ENCODE assay signal across 18 cellular contexts in genomic region chr12:119008691-119009221, GRCh38. TPM values are rescaled to one million over a fixed set of nuclear protein-coding genes. Genes with fewer than 3 reads are reported as not detected.
DNase-seq lines count a peak whose midpoint lies in the region; ATAC-seq and TF ChIP-seq lines count a peak whose summit lies in the region.
"Had no signal": no experiment of that assay in that cellular context is flagged by ENCODE, and none has a peak within 500 bp of the region (broad histone marks: within the 10 kb centered on the region; RNA-seq: fewer than 3 reads in every experiment).

No MANE protein-coding gene starts in this region.

- no peak overlapping the region for H2BK12ac ChIP-seq in H9 (ENCODE audit: insufficient read length, low read depth, low read length)

- H2BK5ac ChIP-seq in H9 (ENCODE audit: insufficient read length, low read length), result no peak overlapping the region

- WGBS in H9 (ENCODE audit: extremely low coverage, insufficient read length, low lambda C conversion rate), result no CpG with 5 or more reads among the region's 20 CpGs

- no TSS peak for BruUV-seq in OCI-LY7 (replicated peaks; lab: Mats Ljungman, UMichigan)

- peak overlapping the region; percentile 45; the same call in 1 of the 2 replicates for H3K14ac ChIP-seq in H9 (ENCODE audit: insufficient read depth, low read length)

- H3K23me2 ChIP-seq in H9 (ENCODE audit: insufficient read length, low read depth, low read length, poor library complexity, severe bottlenecking), result no peaks in the 10 kb centered on the region

- no peak overlapping the region for H3T11ph ChIP-seq in H9 (ENCODE audit: low read length)

- H3K79me2 ChIP-seq in H9 (ENCODE audit: insufficient read depth, low read length) (no peaks in the 10 kb centered on the region), OCI-LY7 (ENCODE audit: insufficient read depth, low read depth, low read length) (no peaks in the 10 kb centered on the region)

- H4K5ac ChIP-seq in H9 (ENCODE audit: insufficient read length, low read depth, low read length), result no peak overlapping the region

- H3K79me1 ChIP-seq in H9 (ENCODE audit: insufficient read depth, low read depth, low read length, poor library complexity, severe bottlenecking), result no peaks in the 10 kb centered on the region

- H3K56ac ChIP-seq in H9 (ENCODE audit: insufficient read length, low read depth, low read length), result no peak overlapping the region

- no peak overlapping the region for H2BK20ac ChIP-seq in H9 (ENCODE audit: low read depth, low read length, poor library complexity, severe bottlenecking)

- H3K4ac ChIP-seq in H9 (ENCODE audit: low read depth, low read length), result no peak overlapping the region

- POLR2A ChIA-PET in OCI-LY7 (lab: Charles Lee), result interaction anchor here (0.7 kb wide), 1 partner anchor 278 kb away, joined by 3 read pairs; no protein-coding TSS in a partner anchor

- H3K4me1 ChIP-seq in H9 (ENCODE audit: insufficient read depth, low read length) (peaks cover 3% of the 10 kb centered on the region; the same call in 1 of the 2 replicates), OCI-LY7 (ENCODE audit: insufficient read depth, low read length, poor library complexity, severe bottlenecking) (no peaks in the 10 kb centered on the region)

- ATAC-seq in omental fat pad (ENCODE audit: low FRiP score), result no peak
- ATAC-seq: GM12878; stimulated activated effector memory CD8-positive, alpha-beta T cell treated with anti-CD3 and anti-CD28 coated beads, Interleukin-12 subunit alpha, Interleukin-12 subunit beta, amount 100 ng/mL, for 72 hours had no signal

- H3K9me3 Mint-ChIP-seq in H9 (no peaks in the 10 kb centered on the region; a peak in 1 of 5 replicates), neural crest cell (no peaks in the 10 kb centered on the region)

- no peak overlapping the region for H3K9ac ChIP-seq in H9 (ENCODE audit: extremely low read depth, insufficient read length, low read length)

- H3K4me1 Mint-ChIP-seq in H9, result peaks cover 35 to 71% of the 10 kb centered on the region in 2 experiments
- H3K4me1 Mint-ChIP-seq in neural crest cell, result peaks cover 64% of the 10 kb centered on the region
- H3K4me1 Mint-ChIP-seq: B cell; stimulated activated effector memory CD8-positive, alpha-beta T cell treated with anti-CD3 and anti-CD28 coated beads, Interleukin-12 subunit alpha, Interleukin-12 subunit beta, amount 100 ng/mL, for 72 hours had no signal

- H3K27ac ChIP-seq in H9 (ENCODE audit: insufficient read length, low read depth, low read length) (no peak overlapping the region), OCI-LY7 (ENCODE audit: low read depth, low read length, poor library complexity, severe bottlenecking) (no peak overlapping the region)
- H3K27ac ChIP-seq: brain microvascular endothelial cell had no signal

- H3K9me2 ChIP-seq in OCI-LY7 (ENCODE audit: insufficient read depth, low read length), result no peaks in the 10 kb centered on the region

- no peak overlapping the region for H2AK5ac ChIP-seq in H9 (ENCODE audit: insufficient read length, low read length)

- no peak overlapping the region for H2BK15ac ChIP-seq in H9 (ENCODE audit: low read depth, low read length)

- H3K18ac ChIP-seq in H9 (ENCODE audit: insufficient read length, low read depth, low read length), result no peak overlapping the region

- H3K36me3 ChIP-seq in OCI-LY7 (ENCODE audit: insufficient read depth, low read length), result no peaks in the 10 kb centered on the region
- H3K36me3 ChIP-seq: brain microvascular endothelial cell had no signal

- intact Hi-C loops in OCI-LY7 (cut with micrococcal nuclease; ENCODE audit: unreplicated experiment), result no loop called here

- H3K27me3 ChIP-seq in H9 (ENCODE audit: insufficient read depth, low read length), result no peaks in the 10 kb centered on the region
- H3K27me3 ChIP-seq: brain microvascular endothelial cell had no signal

- no peak overlapping the region for H4K91ac ChIP-seq in H9 (ENCODE audit: insufficient read length, low read depth, low read length)

- H3K4me3 Mint-ChIP-seq in H9 (peak overlapping the region; percentile 32 to 76), neural crest cell (peak overlapping the region; percentile 79)
- H3K4me3 Mint-ChIP-seq: B cell; stimulated activated effector memory CD8-positive, alpha-beta T cell treated with anti-CD3 and anti-CD28 coated beads, Interleukin-12 subunit alpha, Interleukin-12 subunit beta, amount 100 ng/mL, for 72 hours had no signal

- no peaks in the 10 kb centered on the region for H3K9me3 ChIP-seq in H9 (ENCODE audit: control insufficient read depth, low read depth, low read length)
- H3K9me3 ChIP-seq in OCI-LY7 (ENCODE audit: low read length), result no peaks in the 10 kb centered on the region

- H4K20me1 ChIP-seq in H9 (ENCODE audit: control insufficient read depth, insufficient read depth, insufficient read length) (no peaks in the 10 kb centered on the region), OCI-LY7 (ENCODE audit: insufficient read depth, low read length) (no peaks in the 10 kb centered on the region)

- DNase-seq in H9, result peak; percentile 45
- peak; percentile 98 for DNase-seq in NCI-H2171 treated with DMSO at 0.1 percent for 48 hours (lab: John Stamatoyannopoulos, UW)
- DNase-seq in cerebellum (ENCODE audit: low spot score), result peak; percentile 84
- DNase-seq in neural crest cell (ENCODE audit: low read depth, low spot score), result peak; percentile 56
- no peak for DNase-seq in OCI-LY7 (ENCODE audit: low spot score)
- DNase-seq in SKM-1 treated with dmso at 0.1 percent for 144 hours (lab: John Stamatoyannopoulos, UW; ENCODE audit: unreplicated experiment), result no peak
- DNase-seq in activated CD4-positive, alpha-beta T cell treated with anti-CD3 and anti-CD28 coated beads for 1 hour, result no peak
- no peak for DNase-seq in omental fat pad (ENCODE audit: low spot score)
- DNase-seq: activated CD8-positive, alpha-beta memory T cell treated with anti-CD3 and anti-CD28 coated beads for 24 hours; brain microvascular endothelial cell; DND-41; KBM-7; NCI-H2029; stimulated activated CD4-positive, alpha-beta T cell treated with anti-CD3 and anti-CD28 coated beads, Interleukin-4, amount 100 ng/mL, for 1 hour; T-helper 9 cell had no signal

- H3K36me3 Mint-ChIP-seq in H9 (ENCODE audit: insufficient read depth in 1 of 3, low read depth in 3 of 3) (no peaks in the 10 kb centered on the region), neural crest cell (ENCODE audit: low read depth) (no peaks in the 10 kb centered on the region)
- H3K36me3 Mint-ChIP-seq: stimulated activated effector memory CD8-positive, alpha-beta T cell treated with anti-CD3 and anti-CD28 coated beads, Interleukin-12 subunit alpha, Interleukin-12 subunit beta, amount 100 ng/mL, for 72 hours had no signal

- peak overlapping the region; percentile 10 to 70 (median 39); a peak in 5 of 7 replicates for H3K27ac Mint-ChIP-seq in H9
- H3K27ac Mint-ChIP-seq in neural crest cell (ENCODE audit: unreplicated experiment), result peak overlapping the region; percentile 90
- H3K27ac Mint-ChIP-seq: B cell; stimulated activated effector memory CD8-positive, alpha-beta T cell treated with anti-CD3 and anti-CD28 coated beads, Interleukin-12 subunit alpha, Interleukin-12 subunit beta, amount 100 ng/mL, for 72 hours had no signal

- CTCF ChIA-PET in OCI-LY7 (lab: Charles Lee; ENCODE audit: unreplicated experiment), result no interaction called here

- H2BK120ac ChIP-seq in H9 (ENCODE audit: low read depth, low read length, poor library complexity, severe bottlenecking), result no peak overlapping the region

- H2AFZ ChIP-seq in H9 (ENCODE audit: low read length), result no peak overlapping the region
- H2AFZ ChIP-seq in OCI-LY7 (ENCODE audit: low read length), result no peak overlapping the region

- H3K23ac ChIP-seq in H9 (ENCODE audit: insufficient read length, low read depth, low read length), result no peak overlapping the region

- no peak overlapping the region for H3K4me3 ChIP-seq in OCI-LY7 (ENCODE audit: low read depth, low read length, poor library complexity, severe bottlenecking)
- H3K4me3 ChIP-seq: GM12878 had no signal

- no peak overlapping the region for H4K8ac ChIP-seq in H9 (replicated peaks; ENCODE audit: insufficient read length, low read depth, low read length)

- H3K27me3 Mint-ChIP-seq in H9 (ENCODE audit: low read depth) (peaks cover 2% of the 10 kb centered on the region), neural crest cell (ENCODE audit: low read depth) (no peaks in the 10 kb centered on the region)

- TF ChIP-seq CTCF in H9 (conservative IDR thresholded peaks at IDR 0.05) (no peak), neural crest cell (conservative IDR thresholded peaks at IDR 0.05) (no peak), OCI-LY7 (conservative IDR thresholded peaks at IDR 0.05; ENCODE audit: low read length) (no peak), omental fat pad (IDR thresholded peaks at IDR 0.05) (no peak)

- peak overlapping the region; percentile 36 for H3K4me2 ChIP-seq in H9 (ENCODE audit: insufficient read depth, insufficient read length, low read length)
- no peak overlapping the region for H3K4me2 ChIP-seq in OCI-LY7 (ENCODE audit: low read length)

RNA-seq across cellular contexts. Expression of gene SRRM4, which starts 27.4 kb away (rescaled TPM):
- total RNA-seq in H9 (2021) (1.1 and 1.4 TPM in 2 replicates), cerebellum (11.8 TPM), neural crest cell (9.1 and 10.8 TPM in 2 replicates), OCI-LY7 (2022) (not detected in 2 replicates), omental fat pad (not detected)
- not detected in 2 replicates for total RNA-seq in OCI-LY7 (2014; rRNA removed; shearing (Covaris generic))
- total RNA-seq: B cell, GM12878 had no signal

Comparison
In these comparisons a context has a peak if more than half of its experiments do, and no peak if none do; other contexts are left out.
1. DNase-seq: peak in H9 (single experiment), NCI-H2171 treated with DMSO at 0.1 percent for 48 hours (single experiment), cerebellum (single experiment) and neural crest cell (single experiment); none in OCI-LY7 (single experiment), SKM-1 treated with dmso at 0.1 percent for 144 hours (single experiment), activated CD4-positive, alpha-beta T cell treated with anti-CD3 and anti-CD28 coated beads for 1 hour (single experiment) and omental fat pad (single experiment).